8 cellular contexts compared by ENCODE assay signal in genomic region chr1:38991638-38992449, GRCh38. TPM values are rescaled to one million over a fixed set of nuclear protein-coding genes. Genes with fewer than 3 reads are reported as not detected.
DNase-seq lines count a peak whose midpoint lies in the region; ATAC-seq, FAIRE-seq and TF ChIP-seq lines count a peak whose summit lies in the region.

No MANE protein-coding gene starts in this region.

- no peaks in the 10 kb centered on the region for H3K9me3 Mint-ChIP-seq in activated naive CD8-positive, alpha-beta T cell treated with anti-CD3 and anti-CD28 coated beads for 36 hours
- no peaks in the 10 kb centered on the region for H3K9me3 Mint-ChIP-seq in osteocyte (ENCODE audit: unreplicated experiment)

- H3K27me3 Mint-ChIP-seq in activated naive CD8-positive, alpha-beta T cell treated with anti-CD3 and anti-CD28 coated beads for 36 hours, result no peaks in the 10 kb centered on the region
- no peaks in the 10 kb centered on the region for H3K27me3 Mint-ChIP-seq in osteocyte (ENCODE audit: unreplicated experiment)

- H3K4me3 ChIP-seq in A549 (peak overlapping the region; percentile 100), GM12865 (ENCODE audit: low read depth, low read length) (peak overlapping the region; percentile 99), cardiac muscle cell (peak overlapping the region; percentile 98)

- DNase-seq in A549 (ENCODE audit: low read depth in 1 of 2, low spot score in 1 of 2) (peak; percentile 25 to 31), GM12865 (ENCODE audit: low read depth) (peak; percentile 34), NCI-H2107 (lab: John Stamatoyannopoulos, UW) (peak; percentile 100), cardiac muscle cell (ENCODE audit: low read depth in 1 of 2, low spot score in 1 of 2) (peak; percentile 49 to 57), osteocyte (ENCODE audit: extremely low spot score, unreplicated experiment) (no peak)
- peak; percentile 12 for DNase-seq in activated naive CD8-positive, alpha-beta T cell treated with anti-CD3 and anti-CD28 coated beads for 36 hours

- no peak for TF ChIP-seq RAD21 in A549 (conservative IDR thresholded peaks at IDR 0.05 in 1 of 2, IDR thresholded peaks at IDR 0.05 in 1 of 2)

- ATAC-seq in A549 (peak; percentile 41 to 66; a peak in 5 of 6 replicates), HG02678 (IDR thresholded peaks at IDR 0.05; ENCODE audit: unreplicated experiment) (no peak), GM18858 (IDR thresholded peaks at IDR 0.05; ENCODE audit: unreplicated experiment) (no peak)

- peaks cover 48% of the 10 kb centered on the region for H3K4me1 Mint-ChIP-seq in activated naive CD8-positive, alpha-beta T cell treated with anti-CD3 and anti-CD28 coated beads for 36 hours
- peaks cover 34% of the 10 kb centered on the region for H3K4me1 Mint-ChIP-seq in osteocyte (ENCODE audit: unreplicated experiment)

- peaks cover 31% of the 10 kb centered on the region for H3K4me1 ChIP-seq in A549
- peaks cover 17% of the 10 kb centered on the region for H3K4me1 ChIP-seq in cardiac muscle cell (ENCODE audit: low read depth)

- H3K36me3 ChIP-seq in cardiac muscle cell, result no peaks in the 10 kb centered on the region

- TF ChIP-seq EP300 in A549 (IDR thresholded peaks at IDR 0.05), result no peak

- WGBS in A549 (ENCODE audit: missing lambda C conversion rate), result under 1% methylated on average over 29 of the region's 32 CpGs

- CTCF ChIA-PET in A549 (lab: Yijun Ruan, JAX), result interaction anchor here (2.0 kb wide), 1 partner anchor 10 kb away, joined by 5 read pairs; no protein-coding TSS in a partner anchor

- H3K4me3 Mint-ChIP-seq in activated naive CD8-positive, alpha-beta T cell treated with anti-CD3 and anti-CD28 coated beads for 36 hours, result peak overlapping the region; percentile 93
- H3K4me3 Mint-ChIP-seq in osteocyte (ENCODE audit: unreplicated experiment), result peak overlapping the region; percentile 85

- TF ChIP-seq CTCF in A549 (IDR thresholded peaks at IDR 0.05) (no peak), GM12865 (IDR thresholded peaks at IDR 0.05; ENCODE audit: insufficient read depth, low read depth, low read length, missing control alignments) (no peak), cardiac muscle cell (IDR thresholded peaks at IDR 0.05; ENCODE audit: low read depth, low read length) (no peak), osteocyte (IDR thresholded peaks at IDR 0.05) (no peak)

- H3K4me2 ChIP-seq in A549, result peak overlapping the region; percentile 84

- peak overlapping the region; percentile 77 for H3K27ac Mint-ChIP-seq in activated naive CD8-positive, alpha-beta T cell treated with anti-CD3 and anti-CD28 coated beads for 36 hours
- peak overlapping the region; percentile 68 for H3K27ac Mint-ChIP-seq in osteocyte (ENCODE audit: unreplicated experiment)

- no peaks in the 10 kb centered on the region for H3K9me3 ChIP-seq in A549
- no peaks in the 10 kb centered on the region for H3K9me3 ChIP-seq in cardiac muscle cell (ENCODE audit: low read depth)

- no peaks in the 10 kb centered on the region for H3K27me3 ChIP-seq in cardiac muscle cell

- peak overlapping the region; percentile 98 to 99 for H3K27ac ChIP-seq in A549
- peak overlapping the region; percentile 99 for H3K27ac ChIP-seq in cardiac muscle cell

- no peak for TF ChIP-seq POLR2A in A549 (IDR thresholded peaks at IDR 0.05; ENCODE audit: low read length)

- POLR2A ChIA-PET in A549 (lab: Yijun Ruan, JAX), result no interaction called here

- FAIRE-seq in A549 (lab: Jason Lieb, UNC), result no peak

- peaks cover 43% of the 10 kb centered on the region for H3K36me3 Mint-ChIP-seq in activated naive CD8-positive, alpha-beta T cell treated with anti-CD3 and anti-CD28 coated beads for 36 hours
- peaks cover 10% of the 10 kb centered on the region for H3K36me3 Mint-ChIP-seq in osteocyte (ENCODE audit: unreplicated experiment)

TF ChIP-seq in A549, 52 proteins besides CTCF, POLR2A, EP300 and RAD21:
- TF ChIP-seq HDAC2 (IDR thresholded peaks at IDR 0.05) (no peak), USF2 (IDR thresholded peaks at IDR 0.05) (no peak), NFE2L2 (conservative IDR thresholded peaks at IDR 0.05; ENCODE audit: low read length) (no peak), TP53 (CRISPR knock-in tag; IDR thresholded peaks at IDR 0.05) (no peak), TFCP2L1 (CRISPR knock-in tag; IDR thresholded peaks at IDR 0.05) (no peak), KDM1A (IDR thresholded peaks at IDR 0.05; ENCODE audit: low read depth) (no peak), FOSL2 (IDR thresholded peaks at IDR 0.05) (no peak), FOSL2 (CRISPR knock-in tag; IDR thresholded peaks at IDR 0.05) (no peak), CEBPB (IDR thresholded peaks at IDR 0.05) (no peak), CBX2 (IDR thresholded peaks at IDR 0.05; ENCODE audit: borderline replicate concordance, low read depth) (no peak), RFX5 (IDR thresholded peaks at IDR 0.05) (no peak), GATA3 (IDR thresholded peaks at IDR 0.05; ENCODE audit: borderline replicate concordance) (no peak), RARB (CRISPR knock-in tag; IDR thresholded peaks at IDR 0.05) (no peak), ZFP36 (IDR thresholded peaks at IDR 0.05; ENCODE audit: borderline replicate concordance, partially characterized antibody) (no peak), EHF (CRISPR knock-in tag; IDR thresholded peaks at IDR 0.05) (no peak)
- TF ChIP-seq, protein P1, sequence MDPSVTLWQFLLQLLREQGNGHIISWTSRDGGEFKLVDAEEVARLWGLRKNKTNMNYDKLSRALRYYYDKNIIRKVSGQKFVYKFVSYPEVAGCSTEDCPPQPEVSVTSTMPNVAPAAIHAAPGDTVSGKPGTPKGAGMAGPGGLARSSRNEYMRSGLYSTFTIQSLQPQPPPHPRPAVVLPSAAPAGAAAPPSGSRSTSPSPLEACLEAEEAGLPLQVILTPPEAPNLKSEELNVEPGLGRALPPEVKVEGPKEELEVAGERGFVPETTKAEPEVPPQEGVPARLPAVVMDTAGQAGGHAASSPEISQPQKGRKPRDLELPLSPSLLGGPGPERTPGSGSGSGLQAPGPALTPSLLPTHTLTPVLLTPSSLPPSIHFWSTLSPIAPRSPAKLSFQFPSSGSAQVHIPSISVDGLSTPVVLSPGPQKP (IDR thresholded peaks at IDR 0.05; ENCODE audit: low read depth, low read length), result no peak

RNA-seq across cellular contexts. Expression of gene AKIRIN1, which starts 0.8 kb away (rescaled TPM):
- 62.0 and 72.0 TPM in 2 replicates for polyA plus RNA-seq in A549 (2011; rRNA removed)
- polyA plus RNA-seq in A549 (2012; cell fraction: cytosol; rRNA removed), result 25.4 and 35.3 TPM in 2 replicates
- polyA plus RNA-seq in A549 (2012; cell fraction: nucleus; rRNA removed), result 11.8 and 13.0 TPM in 2 replicates
- 37.7 to 39.6 TPM (median 38.6 TPM) in 3 replicates for polyA plus RNA-seq in A549 (2017; fragmentation: RNase III; extraction: RNeasy Plus Mini Kit Qiagen cat#74134 plus additional on column Dnase treatment)
- polyA minus RNA-seq in A549 (2011; rRNA and poly(A)+ RNA removed), result 19.3 and 25.1 TPM in 2 replicates
- 10 to 100 TPM; 68.2 to 70.7 TPM for total RNA-seq in activated naive CD8-positive, alpha-beta T cell treated with anti-CD3 and anti-CD28 coated beads for 36 hours
- 93.6 and 125 TPM in 2 replicates for total RNA-seq in cardiac muscle cell
- polyA plus RNA-seq in cardiac muscle cell, result 124 and 138 TPM in 2 replicates
- 42.5 and 42.7 TPM in 2 replicates for total RNA-seq in osteocyte

RNA-seq across cellular contexts. Expression of gene NDUFS5, which starts 34.3 kb away (rescaled TPM):
- polyA plus RNA-seq in A549 (2011; rRNA removed) (521 and 711 TPM in 2 replicates), A549 (2017; fragmentation: RNase III; extraction: RNeasy Plus Mini Kit Qiagen cat#74134 plus additional on column Dnase treatment) (534 to 612 TPM (median 540 TPM) in 3 replicates), cardiac muscle cell (921 and 1,004 TPM in 2 replicates)
- polyA plus RNA-seq in A549 (2012; cell fraction: cytosol; rRNA removed), result 320 and 532 TPM in 2 replicates
- 98.9 and 237 TPM in 2 replicates for polyA plus RNA-seq in A549 (2012; cell fraction: nucleus; rRNA removed)
- polyA minus RNA-seq in A549 (2011; rRNA and poly(A)+ RNA removed), result 97.1 and 134 TPM in 2 replicates
- total RNA-seq in activated naive CD8-positive, alpha-beta T cell treated with anti-CD3 and anti-CD28 coated beads for 36 hours, result 100 to 1,000 TPM; 191 to 201 TPM
- total RNA-seq in cardiac muscle cell (978 and 1,045 TPM in 2 replicates), osteocyte (146 and 157 TPM in 2 replicates)

RNA-seq across cellular contexts. Expression of gene RHBDL2, which starts 50.2 kb away (rescaled TPM):
- polyA plus RNA-seq in A549 (2011; rRNA removed), result 2.5 and 2.6 TPM in 2 replicates
- polyA plus RNA-seq in A549 (2012; cell fraction: cytosol; rRNA removed), result 1.0 and 1.2 TPM in 2 replicates
- polyA plus RNA-seq in A549 (2012; cell fraction: nucleus; rRNA removed), result 0.49 and 0.50 TPM in 2 replicates
- polyA plus RNA-seq in A549 (2017; fragmentation: RNase III; extraction: RNeasy Plus Mini Kit Qiagen cat#74134 plus additional on column Dnase treatment), result 3.4 to 3.7 TPM (median 3.6 TPM) in 3 replicates
- 0.24 and 1.1 TPM in 2 replicates for polyA minus RNA-seq in A549 (2011; rRNA and poly(A)+ RNA removed)
- not detected for total RNA-seq in activated naive CD8-positive, alpha-beta T cell treated with anti-CD3 and anti-CD28 coated beads for 36 hours
- not detected in 2 replicates for total RNA-seq in cardiac muscle cell
- polyA plus RNA-seq in cardiac muscle cell, result 0.21 TPM in 1 of 2 replicates, not detected in the other
- total RNA-seq in osteocyte, result not detected in 2 replicates

Comparison
In these comparisons a context has a peak if more than half of its experiments do, and no peak if none do; other contexts are left out.
1. ATAC-seq: peak in A549 (2 of 2); none in HG02678 (single experiment) and GM18858 (single experiment).
2. Peak in every context shown above with its lines, with median percentiles within 50 percentile points of each other: H3K4me3 ChIP-seq.